Comparison of ENCODE assay signal across 8 cellular contexts in the genomic region with DNA sequence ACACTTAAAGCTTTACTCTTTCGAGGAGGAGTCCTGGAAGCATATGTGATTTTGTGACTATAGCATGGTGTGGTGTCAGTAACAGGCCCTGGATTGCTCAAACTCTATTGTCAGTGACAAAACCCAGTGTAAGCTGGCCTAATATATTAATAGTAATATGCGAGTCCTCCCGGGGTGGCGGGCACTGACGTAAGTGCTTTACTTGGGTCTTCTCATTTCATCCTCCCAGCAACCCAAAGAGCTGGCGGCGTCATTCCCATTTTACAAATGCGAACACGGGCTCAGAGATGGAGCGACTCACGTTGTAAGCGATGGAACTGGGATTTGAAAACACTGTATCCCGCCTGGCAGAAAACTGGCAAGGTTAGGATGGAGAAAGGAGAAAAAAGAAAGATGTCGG. TPM values are rescaled to one million over a fixed set of nuclear protein-coding genes. Genes with fewer than 3 reads are reported as not detected.
DNase-seq lines count a peak whose midpoint lies in the region; ATAC-seq and TF ChIP-seq lines count a peak whose summit lies in the region.

No MANE protein-coding gene starts in this region.

- TF ChIP-seq CTCF in activated B cell treated with CpG ODN at 0.5 μM for 24 hours (IDR thresholded peaks at IDR 0.05) (no peak), GM13976 (IDR thresholded peaks at IDR 0.05; ENCODE audit: borderline replicate concordance, control extremely low read depth, extremely low read depth, insufficient read depth, missing control alignments) (no peak)

- DNase-seq in DMS 273 (lab: John Stamatoyannopoulos, UW; ENCODE audit: unreplicated experiment): peak; percentile 67
- no peak for DNase-seq in DMS 273 treated with DMSO at 0.1 percent for 48 hours (lab: John Stamatoyannopoulos, UW)
- DNase-seq in activated B cell treated with CpG ODN at 0.5 μM for 24 hours: no peak
- DNase-seq in iPS DF 6.9 (ENCODE audit: low read depth, low spot score): no peak
- DNase-seq in stimulated activated naive B cell treated with anti-CD40 and anti-IgM and Interleukin-4, amounts not matched to agents 10 μg/mL and 1 μg/mL and 100 μg/mL, for 72 hours: no peak
- no peak for DNase-seq in GM13976 (ENCODE audit: low spot score)
- no peak for DNase-seq in NCI-H446 treated with DMSO at 0.1 percent for 48 hours (lab: John Stamatoyannopoulos, UW)

- intact Hi-C loops in activated B cell treated with CpG ODN at 0.5 μM for 24 hours (cut with micrococcal nuclease): loop anchor here (1.0 to 5.0 kb wide), 5 partner anchors 29 to 1930 kb away; a partner anchor contains a TSS

- peaks cover 29% of the 10 kb centered on the region for H3K36me3 Mint-ChIP-seq in activated B cell treated with CpG ODN at 0.5 μM for 24 hours (ENCODE audit: low read depth)
- H3K36me3 Mint-ChIP-seq in stimulated activated naive B cell treated with anti-CD40 and anti-IgM and Interleukin-4, amounts not matched to agents 10 μg/mL and 1 μg/mL and 100 μg/mL, for 72 hours: peaks cover 7 to 33% of the 10 kb centered on the region in 2 donors

- no peaks in the 10 kb centered on the region for H3K9me3 Mint-ChIP-seq in activated B cell treated with CpG ODN at 0.5 μM for 24 hours
- no peaks in the 10 kb centered on the region for H3K9me3 Mint-ChIP-seq in stimulated activated naive B cell treated with anti-CD40 and anti-IgM and Interleukin-4, amounts not matched to agents 10 μg/mL and 1 μg/mL and 100 μg/mL, for 72 hours

- H3K4me1 ChIP-seq in iPS DF 6.9 (ENCODE audit: control insufficient read depth, insufficient read depth, low read length): peaks cover 3% of the 10 kb centered on the region; the same call in 1 of the 2 replicates

- POLR2A ChIA-PET in activated B cell treated with CpG ODN at 0.5 μM for 24 hours (lab: Charles Lee): interaction anchor here (1.2 kb wide), 1 partner anchor 30 kb away, joined by 3 read pairs; no protein-coding TSS in a partner anchor

- H3K27me3 Mint-ChIP-seq in activated B cell treated with CpG ODN at 0.5 μM for 24 hours: no peaks in the 10 kb centered on the region
- no peaks in the 10 kb centered on the region for H3K27me3 Mint-ChIP-seq in stimulated activated naive B cell treated with anti-CD40 and anti-IgM and Interleukin-4, amounts not matched to agents 10 μg/mL and 1 μg/mL and 100 μg/mL, for 72 hours

- peak overlapping the region; percentile 90 for H3K4me3 ChIP-seq in iPS DF 6.9 (ENCODE audit: low read length)

- no peaks in the 10 kb centered on the region for H3K27me3 ChIP-seq in iPS DF 6.9 (ENCODE audit: control insufficient read depth, insufficient read depth, low read length)

- H3K36me3 ChIP-seq in iPS DF 6.9 (ENCODE audit: control insufficient read depth, insufficient read depth, low read length): no peaks in the 10 kb centered on the region; the same call in 1 of the 2 replicates

- no CpG with 5 or more reads among the region's 14 CpGs for WGBS in iPS DF 6.9 (ENCODE audit: insufficient coverage, insufficient read length)

- CTCF ChIA-PET in activated B cell treated with CpG ODN at 0.5 μM for 24 hours (lab: Charles Lee): no interaction called here

- in situ Hi-C loops in GM13976 (cut with MboI; ENCODE audit: low sequenced_read_pairs, unreplicated experiment): no loop called here

- peaks cover 39% of the 10 kb centered on the region for H3K4me1 Mint-ChIP-seq in activated B cell treated with CpG ODN at 0.5 μM for 24 hours
- H3K4me1 Mint-ChIP-seq in stimulated activated naive B cell treated with anti-CD40 and anti-IgM and Interleukin-4, amounts not matched to agents 10 μg/mL and 1 μg/mL and 100 μg/mL, for 72 hours: peaks cover 26 to 40% of the 10 kb centered on the region in 2 donors

- H3K27ac ChIP-seq in iPS DF 6.9 (ENCODE audit: low read length): no peak overlapping the region

- peak overlapping the region; percentile 94 for H3K4me3 Mint-ChIP-seq in activated B cell treated with CpG ODN at 0.5 μM for 24 hours
- peak overlapping the region; percentile 94 to 100 for H3K4me3 Mint-ChIP-seq in stimulated activated naive B cell treated with anti-CD40 and anti-IgM and Interleukin-4, amounts not matched to agents 10 μg/mL and 1 μg/mL and 100 μg/mL, for 72 hours

- H3K27ac Mint-ChIP-seq in activated B cell treated with CpG ODN at 0.5 μM for 24 hours: peak overlapping the region; percentile 80
- peak overlapping the region; percentile 96 for H3K27ac Mint-ChIP-seq in stimulated activated naive B cell treated with anti-CD40 and anti-IgM and Interleukin-4, amounts not matched to agents 10 μg/mL and 1 μg/mL and 100 μg/mL, for 72 hours

- no peaks in the 10 kb centered on the region; the same call in 1 of the 2 replicates for H3K9me3 ChIP-seq in iPS DF 6.9 (ENCODE audit: control insufficient read depth, insufficient read depth, low read length)

- ATAC-seq in activated B cell treated with CpG ODN at 0.5 μM for 24 hours (ENCODE audit: low read depth) (no peak), HG02610 (IDR thresholded peaks at IDR 0.05; ENCODE audit: unreplicated experiment) (no peak)
- peak in 1 of 2 donors; percentile 0 for ATAC-seq in stimulated activated naive B cell treated with anti-CD40 and anti-IgM and Interleukin-4, amounts not matched to agents 10 μg/mL and 1 μg/mL and 100 μg/mL, for 72 hours (replicated peaks)

RNA-seq across cellular contexts. Expression of a gene that starts 0.6 kb away (rescaled TPM):
- total RNA-seq in activated B cell treated with CpG ODN at 0.5 μM for 24 hours: 24.6 and 34.5 TPM in 2 replicates

RNA-seq across cellular contexts. Expression of a gene that starts 28.8 kb away (rescaled TPM):
- total RNA-seq in activated B cell treated with CpG ODN at 0.5 μM for 24 hours: 53.7 and 55.9 TPM in 2 replicates

RNA-seq across cellular contexts. Expression of a gene that starts 41.4 kb away (rescaled TPM):
- 0.35 TPM in 1 of 2 replicates, not detected in the other for total RNA-seq in activated B cell treated with CpG ODN at 0.5 μM for 24 hours
